In genomic region chr3:134332344-134332743, GRCh38 we compare ENCODE assay signal across 16 cellular contexts. TPM values are rescaled to one million over a fixed set of nuclear protein-coding genes. Genes with fewer than 3 reads are reported as not detected.
A peak's percentile ranks its signal among the peaks of the same experiment; 100 is the strongest.
DNase-seq lines count a peak whose midpoint lies in the region; ATAC-seq and TF ChIP-seq lines count a peak whose summit lies in the region.
"Had no signal": no experiment of that assay in that cellular context is flagged by ENCODE, and none has a peak within 500 bp of the region (broad histone marks: within the 10 kb centered on the region; RNA-seq: fewer than 3 reads in every experiment).

No MANE protein-coding gene starts in this region.

- 73 to 81% methylated on average over 6 of the region's 6 CpGs for WGBS in esophagus squamous epithelium, 2 donors

- no peak for ATAC-seq in PC-3
- no peak for ATAC-seq in upper lobe of right lung
- ATAC-seq: activated CD4-positive, alpha-beta T cell treated with anti-CD3 and anti-CD28 coated beads for 36 hours; mucosa of descending colon; stimulated activated naive CD8-positive, alpha-beta T cell treated with anti-CD3 and anti-CD28 coated beads, Interleukin-15, Interleukin-2, amounts not matched to agents 100 U/mL and 50 U/mL, for 24 hours; T-helper 17 cell had no signal

- no peaks in the 10 kb centered on the region for H3K27me3 ChIP-seq in PC-3 (ENCODE audit: low read length)
- H3K27me3 ChIP-seq in esophagus squamous epithelium: no peaks in the 10 kb centered on the region
- no peaks in the 10 kb centered on the region for H3K27me3 ChIP-seq in upper lobe of right lung
- H3K27me3 ChIP-seq: dorsolateral prefrontal cortex had no signal

- H3F3A ChIP-seq in PC-3 (ENCODE audit: low read length, unreplicated experiment): no peaks in the 10 kb centered on the region

- no peak overlapping the region for H2AFZ ChIP-seq in PC-3 (ENCODE audit: low read length)

- H3K9me3 Mint-ChIP-seq in osteocyte (ENCODE audit: unreplicated experiment): no peaks in the 10 kb centered on the region
- H3K9me3 Mint-ChIP-seq: activated T-cell treated with anti-CD3 and anti-CD28 coated beads, Interleukin-2, amount 50 U/mL, for 24 hours had no signal

- peaks cover 29% of the 10 kb centered on the region for H3K4me1 ChIP-seq in PC-3 (ENCODE audit: insufficient read depth, low read length)
- peaks cover 54 to 95% (median 75%) of the 10 kb centered on the region in 3 donors for H3K4me1 ChIP-seq in esophagus squamous epithelium
- H3K4me1 ChIP-seq in upper lobe of right lung: peaks cover 74% of the 10 kb centered on the region

- H3K4me1 Mint-ChIP-seq in osteocyte (ENCODE audit: unreplicated experiment): peaks cover 89% of the 10 kb centered on the region
- H3K4me1 Mint-ChIP-seq: activated CD4-positive, alpha-beta T cell treated with anti-CD3 and anti-CD28 coated beads for 36 hours had no signal

- no peaks in the 10 kb centered on the region for H4K20me1 ChIP-seq in PC-3 (ENCODE audit: low read length)

- 0 out of 2 replicates have a peak overlapping the region, but pooled peaks have one; percentile 37 for H3K4me2 ChIP-seq in PC-3 (ENCODE audit: low read length)

- peak overlapping the region; percentile 95 for H3K27ac Mint-ChIP-seq in osteocyte (ENCODE audit: unreplicated experiment)
- H3K27ac Mint-ChIP-seq: activated CD4-positive, alpha-beta T cell treated with anti-CD3 and anti-CD28 coated beads for 36 hours; activated T-cell treated with anti-CD3 and anti-CD28 coated beads, Interleukin-2, amount 50 U/mL, for 24 hours; T-helper 17 cell had no signal

- intact Hi-C loops in PC-3 (cut with micrococcal nuclease) (no loop called here), esophagus squamous epithelium (cut with DNase I) (no loop called here), upper lobe of right lung (cut with DNase I) (no loop called here)

- CTCF ChIA-PET in PC-3 (lab: Charles Lee): no interaction called here

- POLR2A ChIA-PET in PC-3 (lab: Charles Lee; ENCODE audit: unreplicated experiment): no interaction called here

- H3K36me3 ChIP-seq in PC-3 (ENCODE audit: low read depth, low read length): no peaks in the 10 kb centered on the region
- H3K36me3 ChIP-seq in esophagus squamous epithelium: no peaks in the 10 kb centered on the region
- no peaks in the 10 kb centered on the region for H3K36me3 ChIP-seq in upper lobe of right lung

- H3K27ac ChIP-seq in PC-3 (ENCODE audit: low read length) (no peak overlapping the region), esophagus squamous epithelium (peak overlapping the region; percentile 65 to 84 (median 80)), upper lobe of right lung (peak overlapping the region; percentile 76)

- no peaks in the 10 kb centered on the region for H3K79me2 ChIP-seq in PC-3 (ENCODE audit: low read length)

- TF ChIP-seq POLR2A in esophagus squamous epithelium (IDR thresholded peaks at IDR 0.05): no peak

- peak; percentile 36 for DNase-seq in PC-3
- DNase-seq in esophagus squamous epithelium (lab: John Stamatoyannopoulos, UW): no peak
- DNase-seq in osteocyte (ENCODE audit: extremely low spot score, unreplicated experiment): no peak
- no peak for DNase-seq in upper lobe of right lung
- DNase-seq in nucleus accumbens (lab: John Stamatoyannopoulos, UW): no peak
- DNase-seq in NCI-H1930 (lab: John Stamatoyannopoulos, UW): no peak
- no peak for DNase-seq in NCI-H128 (lab: John Stamatoyannopoulos, UW; ENCODE audit: unreplicated experiment)
- DNase-seq in stimulated activated CD4-positive, alpha-beta T cell treated with anti-CD3 and anti-CD28 coated beads, Interleukin-15, amount 100 ng/mL, for 24 hours: no peak
- DNase-seq: activated CD4-positive, alpha-beta T cell treated with anti-CD3 and anti-CD28 coated beads for 36 hours; activated T-cell treated with anti-CD3 and anti-CD28 coated beads, Interleukin-2, amount 50 U/mL, for 24 hours; amniotic stem cell; mucosa of descending colon; MV-4-11; stimulated activated naive CD8-positive, alpha-beta T cell treated with anti-CD3 and anti-CD28 coated beads, Interleukin-15, Interleukin-2, amounts not matched to agents 100 U/mL and 50 U/mL, for 24 hours; T-helper 17 cell had no signal

- no peaks in the 10 kb centered on the region for H3K27me3 Mint-ChIP-seq in osteocyte (ENCODE audit: unreplicated experiment)

- H3K36me3 Mint-ChIP-seq in osteocyte (ENCODE audit: unreplicated experiment): no peaks in the 10 kb centered on the region

- TF ChIP-seq CTCF in PC-3 (conservative IDR thresholded peaks at IDR 0.05; ENCODE audit: low read depth, low read length): no peak
- TF ChIP-seq CTCF in esophagus squamous epithelium (IDR thresholded peaks at IDR 0.05): no peak
- TF ChIP-seq CTCF in osteocyte (IDR thresholded peaks at IDR 0.05): no peak
- TF ChIP-seq CTCF in upper lobe of right lung (IDR thresholded peaks at IDR 0.05): no peak

- H3K9ac ChIP-seq in PC-3 (ENCODE audit: low read length): no peak overlapping the region

- H3K9me2 ChIP-seq in PC-3 (replicated peaks; ENCODE audit: low read length): no peaks in the 10 kb centered on the region

- BruUV-seq in PC-3 (replicated peaks; lab: Mats Ljungman, UMichigan): no TSS peak

- H3K4me3 ChIP-seq in PC-3 (ENCODE audit: low read length) (no peak overlapping the region), esophagus squamous epithelium (no peak overlapping the region), upper lobe of right lung (no peak overlapping the region)
- H3K4me3 ChIP-seq: dorsolateral prefrontal cortex, mucosa of descending colon had no signal

- no peak overlapping the region for H3K4me3 Mint-ChIP-seq in osteocyte (ENCODE audit: unreplicated experiment)
- H3K4me3 Mint-ChIP-seq: activated CD4-positive, alpha-beta T cell treated with anti-CD3 and anti-CD28 coated beads for 36 hours; activated T-cell treated with anti-CD3 and anti-CD28 coated beads, Interleukin-2, amount 50 U/mL, for 24 hours; T-helper 17 cell had no signal

- H3K9me3 ChIP-seq in PC-3 (ENCODE audit: low read length) (no peaks in the 10 kb centered on the region), esophagus squamous epithelium (no peaks in the 10 kb centered on the region), upper lobe of right lung (no peaks in the 10 kb centered on the region)
- H3K9me3 ChIP-seq: mucosa of descending colon had no signal

RNA-seq across cellular contexts. Expression of gene AMOTL2, which starts 41.9 kb away (rescaled TPM):
- total RNA-seq in PC-3 (2014; rRNA removed): 96.0 and 124 TPM in 2 replicates
- 10 to 100 TPM; 54.5 to 99.0 (median 59.1) TPM for total RNA-seq in esophagus squamous epithelium
- total RNA-seq in osteocyte: 195 and 199 TPM in 2 replicates
- total RNA-seq in upper lobe of right lung: 119 TPM
- total RNA-seq: T-helper 17 cell had no signal
